ENCODE assay signal across 13 cellular contexts in genomic region chr10:79220296-79220695, GRCh38.
DNase-seq lines count a peak whose midpoint lies in the region; ATAC-seq and TF ChIP-seq lines count a peak whose summit lies in the region.
"Had no signal": no experiment of that assay in that cellular context is flagged by ENCODE, and none has a peak within 500 bp of the region (broad histone marks: within the 10 kb centered on the region; RNA-seq: fewer than 3 reads in every experiment).

No MANE protein-coding gene starts in this region.

- H3K18ac ChIP-seq in IMR-90 (ENCODE audit: low read depth, low read length) = no peak overlapping the region

- no peak overlapping the region for H4K91ac ChIP-seq in IMR-90 (ENCODE audit: insufficient read depth, low read depth, low read length)

- H3K4me1 ChIP-seq in IMR-90 (ENCODE audit: control insufficient read depth, insufficient read depth, low read length) = peaks cover 48% of the 10 kb centered on the region
- peaks cover 54% of the 10 kb centered on the region for H3K4me1 ChIP-seq in body of pancreas
- peaks cover 66% of the 10 kb centered on the region for H3K4me1 ChIP-seq in stomach smooth muscle (ENCODE audit: control insufficient read depth, insufficient read depth, low read length)

- H3K9ac ChIP-seq in IMR-90 (ENCODE audit: low read depth, low read length) (no peak overlapping the region), stomach smooth muscle (ENCODE audit: low read length in 2 of 2) (peak overlapping the region; percentile 19 to 60)

- H3K36me3 ChIP-seq in IMR-90 (ENCODE audit: control insufficient read depth, insufficient read depth, low read length) = peaks cover 49% of the 10 kb centered on the region
- H3K36me3 ChIP-seq in body of pancreas (replicated peaks in 1 of 2; ENCODE audit: insufficient read depth in 1 of 2, low read depth in 2 of 2) = peaks cover 9 to 18% of the 10 kb centered on the region in 2 donors
- peaks cover 8 to 23% of the 10 kb centered on the region in 2 donors for H3K36me3 ChIP-seq in stomach smooth muscle (ENCODE audit: control insufficient read depth in 2 of 2, insufficient read depth in 2 of 2, low read length in 2 of 2)

- peak overlapping the region; percentile 42; the same call in 1 of the 2 replicates for H3K4ac ChIP-seq in IMR-90 (ENCODE audit: low read depth, low read length)

- ATAC-seq in IMR-90 (ENCODE audit: low read depth) (no peak), body of pancreas (no peak), GM19023 (IDR thresholded peaks at IDR 0.05; ENCODE audit: unreplicated experiment) (no peak), GM18505 (IDR thresholded peaks at IDR 0.05; ENCODE audit: unreplicated experiment) (no peak), HG02885 (IDR thresholded peaks at IDR 0.05; ENCODE audit: poor library complexity, unreplicated experiment) (no peak)
- ATAC-seq: activated T-cell treated with anti-CD3 and anti-CD28 coated beads, Interleukin-2, amount 50 U/mL, for 4 hours had no signal

- intact Hi-C loops in IMR-90 (cut with micrococcal nuclease) = no loop called here
- intact Hi-C loops in body of pancreas (cut with DNase I) = no loop called here

- CTCF ChIA-PET in IMR-90 (lab: Yijun Ruan, JAX) = no interaction called here

- TF ChIP-seq CTCF in IMR-90 (conservative IDR thresholded peaks at IDR 0.05; ENCODE audit: low read depth, low read length) (no peak), body of pancreas (IDR thresholded peaks at IDR 0.05) (no peak)

- no peak overlapping the region for H2AK9ac ChIP-seq in IMR-90 (replicated peaks; ENCODE audit: low read depth, low read length, poor library complexity)

- H3K9me3 ChIP-seq in IMR-90 (ENCODE audit: control insufficient read depth, insufficient read depth, low read length) (no peaks in the 10 kb centered on the region), body of pancreas (no peaks in the 10 kb centered on the region), stomach smooth muscle (ENCODE audit: control insufficient read depth in 2 of 2, low read length in 2 of 2) (no peaks in the 10 kb centered on the region)

- H3K79me1 ChIP-seq in IMR-90 (ENCODE audit: low read depth in 1 of 2, low read length in 2 of 2) = peaks cover 44 to 94% of the 10 kb centered on the region in 2 experiments

- no peak overlapping the region for H3K56ac ChIP-seq in IMR-90 (ENCODE audit: extremely low read depth, insufficient read depth, low read length)

- no peak overlapping the region for H2BK120ac ChIP-seq in IMR-90 (ENCODE audit: low read depth, low read length)

- H3K27me3 ChIP-seq in IMR-90 (ENCODE audit: control insufficient read depth, insufficient read depth, low read length) = no peaks in the 10 kb centered on the region
- H3K27me3 ChIP-seq in body of pancreas = no peaks in the 10 kb centered on the region
- H3K27me3 ChIP-seq in stomach smooth muscle (ENCODE audit: control insufficient read depth in 1 of 2, insufficient read depth in 2 of 2, low read length in 2 of 2) = no peaks in the 10 kb centered on the region

- TF ChIP-seq POLR2A in IMR-90 (IDR thresholded peaks at IDR 0.05; ENCODE audit: low read depth, low read length) = no peak
- no peak for TF ChIP-seq POLR2A in body of pancreas (IDR thresholded peaks at IDR 0.05)
- TF ChIP-seq POLR2A in GM18505 (IDR thresholded peaks at IDR 0.05; ENCODE audit: borderline replicate concordance, extremely low read depth, insufficient read depth, insufficient read length) = no peak

- H2BK15ac ChIP-seq in IMR-90 (ENCODE audit: low read depth, low read length) = no peak overlapping the region

- H4K5ac ChIP-seq in IMR-90 (ENCODE audit: low read depth, low read length) = no peak overlapping the region

- WGBS in IMR-90 (ENCODE audit: extremely low coverage in 2 of 2, insufficient read length in 1 of 2), 2 experiments = 40% methylated on average over 1 of the region's 7 CpGs; no CpG with 5 or more reads in 1 of the 2 experiments
- 72 to 75% methylated on average over 7 of the region's 7 CpGs for WGBS in body of pancreas, 2 donors

- no peak overlapping the region for H3K23ac ChIP-seq in IMR-90 (ENCODE audit: low read depth, low read length)

- H3K27ac ChIP-seq in IMR-90 (ENCODE audit: insufficient read depth, low read length) (no peak overlapping the region), body of pancreas (peak overlapping the region in 3 of 4 donors; percentile 38 to 91 (median 85)), stomach smooth muscle (ENCODE audit: low read length) (peak overlapping the region; percentile 99)
- H3K27ac ChIP-seq: C4-2B had no signal

- POLR2A ChIA-PET in IMR-90 (lab: Charles Lee; ENCODE audit: unreplicated experiment) = interaction anchor here (0.6 kb wide), 1 partner anchor 18 kb away, joined by 20 read pairs; no protein-coding TSS in a partner anchor

- H2AFZ ChIP-seq in IMR-90 (replicated peaks; ENCODE audit: low read length, poor library complexity) = no peak overlapping the region

- H2AK5ac ChIP-seq in IMR-90 (ENCODE audit: low read depth, low read length) = no peak overlapping the region

- H2BK20ac ChIP-seq in IMR-90 (ENCODE audit: low read depth, low read length) = no peak overlapping the region

- H3K9me1 ChIP-seq in IMR-90 (ENCODE audit: insufficient read depth, low read length) = peaks cover 25% of the 10 kb centered on the region

- no peak overlapping the region for H3K4me3 ChIP-seq in IMR-90 (ENCODE audit: insufficient read depth, low read depth, low read length)
- no peak overlapping the region for H3K4me3 ChIP-seq in body of pancreas
- H3K4me3 ChIP-seq in stomach smooth muscle (ENCODE audit: low read length in 2 of 2) = peak overlapping the region; percentile 3 to 47

- in situ Hi-C loops in IMR-90 (cut with MboI; ENCODE audit: low sequenced_read_pairs) = no loop called here

- DNase-seq in IMR-90 = no peak
- DNase-seq in body of pancreas = no peak
- peak; percentile 84 for DNase-seq in left kidney (ENCODE audit: low read depth, low spot score)
- DNase-seq in NK-92 treated with Interleukin-12 subunit alpha and Interleukin-12 subunit beta, amount 100 ng/mL, for 24 hours (lab: John Stamatoyannopoulos, UW) = no peak
- DNase-seq: activated CD4-positive, alpha-beta T cell treated with anti-CD3 and anti-CD28 coated beads for 48 hours; activated T-cell treated with anti-CD3 and anti-CD28 coated beads, Interleukin-2, amount 50 U/mL, for 4 hours; cortex of kidney; NCI-H510A had no signal

- TF ChIP-seq RAD21 in IMR-90 (IDR thresholded peaks at IDR 0.05; ENCODE audit: low read length) = no peak

- H4K8ac ChIP-seq in IMR-90 (ENCODE audit: low read depth in 2 of 2, low read length in 2 of 2) = 0 out of 4 replicates have a peak overlapping the region, but pooled peaks of 1 of the 2 experiments have one; percentile 1

- H2BK5ac ChIP-seq in IMR-90 (ENCODE audit: low read depth, low read length, poor library complexity, severe bottlenecking) = no peak overlapping the region

- no peak overlapping the region for H3K14ac ChIP-seq in IMR-90 (replicated peaks; ENCODE audit: low read depth, low read length)

- dilution Hi-C loops in IMR-90 (cut with HindIII; ENCODE audit: low sequenced_read_pairs, unreplicated experiment) = no loop called here

- BruUV-seq in IMR-90 (replicated peaks; lab: Mats Ljungman, UMichigan) = no TSS peak

- no peak overlapping the region for H3K4me2 ChIP-seq in IMR-90 (ENCODE audit: low read depth, low read length)

- H4K20me1 ChIP-seq in IMR-90 (ENCODE audit: insufficient read depth, low read length) = peaks cover 54% of the 10 kb centered on the region

TF ChIP-seq in IMR-90, 13 proteins besides CTCF, POLR2A, EP300 and RAD21:
- TF ChIP-seq USF2 (IDR thresholded peaks at IDR 0.05; ENCODE audit: low read depth, low read length) (no peak), MAFK (IDR thresholded peaks at IDR 0.05; ENCODE audit: low read depth, low read length) (no peak), CHD1 (IDR thresholded peaks at IDR 0.05; ENCODE audit: low read depth, low read length) (no peak), MAZ (IDR thresholded peaks at IDR 0.05; ENCODE audit: borderline replicate concordance, low read depth, low read length) (no peak), CEBPB (IDR thresholded peaks at IDR 0.05; ENCODE audit: low read depth, low read length) (no peak), NFE2L2 (IDR thresholded peaks at IDR 0.05; ENCODE audit: low read depth, low read length) (no peak), SMC3 (IDR thresholded peaks at IDR 0.05; ENCODE audit: low read depth, low read length) (no peak), MXI1 (IDR thresholded peaks at IDR 0.05; ENCODE audit: borderline replicate concordance, low read depth, low read length) (no peak), RCOR1 (IDR thresholded peaks at IDR 0.05; ENCODE audit: insufficient replicate concordance, low read length) (no peak), FOS (IDR thresholded peaks at IDR 0.05; ENCODE audit: low read depth, low read length) (no peak)

Comparison
In these comparisons a context has a peak if more than half of its experiments do, and no peak if none do; other contexts are left out.
1. H3K4me3 ChIP-seq: peak in stomach smooth muscle (2 of 2); none in IMR-90 (single experiment) and body of pancreas (0 of 2).